In genomic region chr5:160789219-160789820, GRCh38 we compare ENCODE assay signal across 29 cellular contexts.
A peak's percentile ranks its signal among the peaks of the same experiment; 100 is the strongest.
DNase-seq lines count a peak whose midpoint lies in the region; ATAC-seq, FAIRE-seq and TF ChIP-seq lines count a peak whose summit lies in the region.
"Had no signal": no experiment of that assay in that cellular context is flagged by ENCODE, and none has a peak within 500 bp of the region (broad histone marks: within the 10 kb centered on the region; RNA-seq: fewer than 3 reads in every experiment).

No MANE protein-coding gene starts in this region.

- H3K4me3 ChIP-seq in dorsolateral prefrontal cortex (no peak overlapping the region), mesendoderm (ENCODE audit: low read length) (no peak overlapping the region), small intestine (ENCODE audit: low read depth in 1 of 2, low read length in 2 of 2) (no peak overlapping the region), lower lobe of right lung (no peak overlapping the region)
- H3K4me3 ChIP-seq: BLaER1, GM12878 had no signal

- no peaks in the 10 kb centered on the region for H3K79me1 ChIP-seq in mesendoderm (ENCODE audit: low read length)

- no peaks in the 10 kb centered on the region for H3K9me3 ChIP-seq in small intestine (ENCODE audit: control insufficient read depth, low read depth)
- H3K9me3 ChIP-seq in lower lobe of right lung = no peaks in the 10 kb centered on the region
- H3K9me3 ChIP-seq: BE2C, BLaER1 had no signal

- WGBS in mesendoderm (ENCODE audit: extremely low coverage, insufficient coverage, low lambda C conversion rate) = no CpG with 5 or more reads among the region's 3 CpGs
- 48 to 66% (median 57%) methylated on average over 3 of the region's 3 CpGs for WGBS in small intestine, 3 donors

- H3K79me2 ChIP-seq in mesendoderm (ENCODE audit: control insufficient read depth, insufficient read depth, low read length) = no peaks in the 10 kb centered on the region

- H3K27me3 ChIP-seq in dorsolateral prefrontal cortex = no peaks in the 10 kb centered on the region
- no peaks in the 10 kb centered on the region for H3K27me3 ChIP-seq in mesendoderm (ENCODE audit: insufficient read depth, low read length, poor library complexity)
- H3K27me3 ChIP-seq in small intestine (ENCODE audit: control insufficient read depth in 2 of 2, insufficient read depth in 2 of 2, low read length in 2 of 2) = no peaks in the 10 kb centered on the region
- H3K27me3 ChIP-seq in lower lobe of right lung (ENCODE audit: low read depth) = no peaks in the 10 kb centered on the region
- H3K27me3 ChIP-seq: BE2C, BLaER1 had no signal

- no peak overlapping the region for H2BK5ac ChIP-seq in mesendoderm (ENCODE audit: low read length)

- H3K27me3 Mint-ChIP-seq in brain = no peaks in the 10 kb centered on the region

- H2BK15ac ChIP-seq in mesendoderm (replicated peaks; ENCODE audit: low read depth) = no peak overlapping the region

- no peak overlapping the region for H3K4me2 ChIP-seq in mesendoderm (ENCODE audit: low read length)
- H3K4me2 ChIP-seq: BLaER1 had no signal

- H3K27ac Mint-ChIP-seq in brain = peak overlapping the region in 3 of 5 experiments; percentile 81 to 91 (median 89)
- H3K27ac Mint-ChIP-seq: CD14-positive monocyte; CD4-positive, alpha-beta memory T cell; CD4-positive, CD25-positive, alpha-beta regulatory T cell; CD8-positive, alpha-beta memory T cell had no signal

- H3K4me1 Mint-ChIP-seq in brain = peaks cover 29% of the 10 kb centered on the region
- H3K4me1 Mint-ChIP-seq: CD14-positive monocyte; CD4-positive, alpha-beta memory T cell; CD8-positive, alpha-beta memory T cell had no signal

- DNase-seq in dorsolateral prefrontal cortex (no peak), mesendoderm (peak; percentile 49), small intestine (peak; percentile 86), NCI-H446 (lab: John Stamatoyannopoulos, UW) (no peak), NCI-H187 treated with DMSO at 0.1 percent for 48 hours (lab: John Stamatoyannopoulos, UW) (no peak), lower lobe of right lung (no peak), foreskin melanocyte (no peak)
- DNase-seq: 8988T; ACHN; BE2C; C1 segment of cervical spinal cord; CD4-positive, alpha-beta memory T cell; CD4-positive, CD25-positive, alpha-beta regulatory T cell; CD8-positive, alpha-beta memory T cell; COR-L47; DMS 273 treated with DMSO at 0.1 percent for 48 hours; DMS153; DMS53; DMS79; DND-41; EL; GDM1 had no signal

- no peak overlapping the region for H3K4me3 Mint-ChIP-seq in brain
- H3K4me3 Mint-ChIP-seq: CD14-positive monocyte; CD4-positive, alpha-beta memory T cell; CD4-positive, CD25-positive, alpha-beta regulatory T cell; CD8-positive, alpha-beta memory T cell had no signal

- H3K9me3 Mint-ChIP-seq in brain = peaks cover 0 to 3% (median 0%) of the 10 kb centered on the region in 5 experiments
- H3K9me3 Mint-ChIP-seq: CD8-positive, alpha-beta memory T cell had no signal

- H3K56ac ChIP-seq in mesendoderm (ENCODE audit: low read length) = no peak overlapping the region

- H3K4ac ChIP-seq in mesendoderm (ENCODE audit: low read depth, low read length) = no peak overlapping the region

- TF ChIP-seq CTCF in brain (conservative IDR thresholded peaks at IDR 0.05) (no peak), dorsolateral prefrontal cortex (IDR thresholded peaks at IDR 0.05 in 54 of 56, conservative IDR thresholded peaks at IDR 0.05 in 2 of 56; ENCODE audit: low read depth in 1 of 56, partially characterized antibody in 56 of 56) (no peak), lower lobe of right lung (IDR thresholded peaks at IDR 0.05) (no peak)

- no peaks in the 10 kb centered on the region for H3K36me3 Mint-ChIP-seq in brain
- H3K36me3 Mint-ChIP-seq: CD14-positive monocyte; CD4-positive, alpha-beta memory T cell; CD4-positive, CD25-positive, alpha-beta regulatory T cell; CD8-positive, alpha-beta memory T cell had no signal

- H3K36me3 ChIP-seq in mesendoderm (ENCODE audit: control insufficient read depth, insufficient read depth, low read length) = no peaks in the 10 kb centered on the region
- no peaks in the 10 kb centered on the region for H3K36me3 ChIP-seq in small intestine (ENCODE audit: control insufficient read depth in 2 of 2, insufficient read depth in 2 of 2, low read length in 2 of 2)
- no peaks in the 10 kb centered on the region for H3K36me3 ChIP-seq in lower lobe of right lung
- H3K36me3 ChIP-seq: BE2C, BLaER1 had no signal

- H2AK5ac ChIP-seq in mesendoderm (ENCODE audit: low read length) = no peak overlapping the region

- no peak overlapping the region for H3K18ac ChIP-seq in mesendoderm (ENCODE audit: low read length)

- peaks cover 11% of the 10 kb centered on the region for H3K4me1 ChIP-seq in mesendoderm (ENCODE audit: control insufficient read depth, low read depth, low read length)
- peaks cover 0 to 2% of the 10 kb centered on the region in 2 donors for H3K4me1 ChIP-seq in small intestine (ENCODE audit: control insufficient read depth in 2 of 2, insufficient read depth in 1 of 2, low read depth in 1 of 2, low read length in 1 of 2)
- H3K4me1 ChIP-seq in lower lobe of right lung = no peaks in the 10 kb centered on the region
- H3K4me1 ChIP-seq: BE2C, BLaER1 had no signal

- no peak for FAIRE-seq in small intestine (lab: Jason Lieb, UNC)
- FAIRE-seq: A204.1, GM12878, GM12892, GM18507 had no signal

- H3K27ac ChIP-seq in dorsolateral prefrontal cortex (peak overlapping the region in 39 of 59 donors; percentile 0 to 83 (median 64)), mesendoderm (ENCODE audit: low read depth, low read length) (no peak overlapping the region), small intestine (ENCODE audit: low read depth in 1 of 2, low read length in 1 of 2) (no peak overlapping the region), lower lobe of right lung (no peak overlapping the region)
- H3K27ac ChIP-seq: BLaER1 had no signal

- intact Hi-C loops in dorsolateral prefrontal cortex (cut with DNase I) (loop anchor here in 1 of 2 donors (5.0 to 10.0 kb wide), 2 partner anchors 105 to 282 kb away; no protein-coding TSS in a partner anchor), lower lobe of right lung (cut with DNase I) (no loop called here)

- H2BK120ac ChIP-seq in mesendoderm (ENCODE audit: low read depth, low read length) = no peak overlapping the region

- ATAC-seq in lower lobe of right lung = no peak
- ATAC-seq: GM12878 had no signal

- H3K9ac ChIP-seq in mesendoderm (ENCODE audit: low read length) = no peak overlapping the region
- H3K9ac ChIP-seq: BLaER1 had no signal

- no peak overlapping the region for H4K5ac ChIP-seq in mesendoderm (ENCODE audit: low read length)

- no peak overlapping the region for H3K23ac ChIP-seq in mesendoderm (ENCODE audit: low read length)

- H4K8ac ChIP-seq in mesendoderm (ENCODE audit: low read depth, low read length) = no peak overlapping the region

Comparison
In these comparisons a context has a peak if more than half of its experiments do, and no peak if none do; other contexts are left out.
1. DNase-seq: peak in mesendoderm (single experiment) and small intestine (single experiment); none in dorsolateral prefrontal cortex (0 of 10), NCI-H446 (0 of 2), NCI-H187 treated with DMSO at 0.1 percent for 48 hours (single experiment), lower lobe of right lung (single experiment) and foreskin melanocyte (single experiment).
2. H3K27ac ChIP-seq: peak in dorsolateral prefrontal cortex (39 of 59); none in mesendoderm (single experiment), small intestine (0 of 2) and lower lobe of right lung (single experiment).